In the genomic region with DNA sequence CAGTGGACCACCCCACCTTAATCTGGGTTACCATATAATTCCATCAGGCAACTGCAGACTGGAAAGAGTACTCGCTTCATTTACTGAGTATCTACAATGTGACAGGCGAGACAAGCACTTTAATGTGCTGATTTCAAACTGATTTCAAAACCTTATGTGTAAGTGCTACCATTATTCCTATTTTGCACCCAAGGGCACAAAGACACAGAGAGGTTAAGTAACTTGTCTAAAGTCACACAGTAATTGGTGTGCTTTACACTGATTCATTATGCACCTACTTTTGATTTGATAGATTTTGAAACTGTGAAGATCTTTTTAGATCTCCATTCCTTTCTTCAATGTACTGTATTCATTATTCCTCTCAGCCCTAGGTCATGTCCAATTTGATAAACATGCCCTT, we compare ENCODE assay signal across 16 cellular contexts.
"Had no signal": no experiment of that assay in that cellular context is flagged by ENCODE, and none has a peak within 500 bp of the region (broad histone marks: within the 10 kb centered on the region; RNA-seq: fewer than 3 reads in every experiment).

No MANE protein-coding gene starts in this region.

- H3K4me1 Mint-ChIP-seq: memory B cell had no signal

- H3K4me3 Mint-ChIP-seq: activated T-cell treated with anti-CD3 and anti-CD28 coated beads, Interleukin-2, amount 50 U/mL, for 4 hours; memory B cell had no signal

- H3K4me3 ChIP-seq: adrenal gland, gastrocnemius medialis, heart right ventricle, left lung, skin epidermis, uterus had no signal

- H3K36me3 ChIP-seq: adrenal gland, gastrocnemius medialis, heart right ventricle, left lung, uterus had no signal

- H3K9me3 Mint-ChIP-seq: activated T-cell treated with anti-CD3 and anti-CD28 coated beads, Interleukin-2, amount 50 U/mL, for 4 hours; memory B cell had no signal

- H3K9me3 ChIP-seq: adrenal gland, gastrocnemius medialis, heart right ventricle, left lung, uterus had no signal

- ATAC-seq: gastrocnemius medialis, heart right ventricle, left lung had no signal

- H3K36me3 Mint-ChIP-seq: memory B cell had no signal

- DNase-seq: activated naive CD4-positive, alpha-beta T cell; activated T-cell treated with anti-CD3 and anti-CD28 coated beads, Interleukin-2, amount 50 U/mL, for 4 hours; adrenal gland; central memory CD4-positive, alpha-beta T cell; cortex of kidney; effector CD8-positive, alpha-beta T cell; gastrocnemius medialis; heart right ventricle; islet precursor cell; left lung; retina; stimulated activated CD4-positive, alpha-beta T cell treated with anti-CD3 and anti-CD28 coated beads, Interleukin-4, amount 100 ng/mL, for 4 hours; uterus had no signal

- H3K9ac ChIP-seq: parathyroid adenoma had no signal

- H3K4me1 ChIP-seq: adrenal gland, left lung, parathyroid adenoma, uterus had no signal

- H2AFZ ChIP-seq: parathyroid adenoma had no signal

- H3K27ac Mint-ChIP-seq: memory B cell had no signal

- H3K27ac ChIP-seq: adrenal gland, gastrocnemius medialis, heart right ventricle, left lung, parathyroid adenoma, uterus had no signal

- H3K27me3 ChIP-seq: adrenal gland, gastrocnemius medialis, heart right ventricle, left lung, uterus had no signal

- H3K79me2 ChIP-seq: parathyroid adenoma had no signal
